ENCODE assay signal across 24 cellular contexts in the genomic region with DNA sequence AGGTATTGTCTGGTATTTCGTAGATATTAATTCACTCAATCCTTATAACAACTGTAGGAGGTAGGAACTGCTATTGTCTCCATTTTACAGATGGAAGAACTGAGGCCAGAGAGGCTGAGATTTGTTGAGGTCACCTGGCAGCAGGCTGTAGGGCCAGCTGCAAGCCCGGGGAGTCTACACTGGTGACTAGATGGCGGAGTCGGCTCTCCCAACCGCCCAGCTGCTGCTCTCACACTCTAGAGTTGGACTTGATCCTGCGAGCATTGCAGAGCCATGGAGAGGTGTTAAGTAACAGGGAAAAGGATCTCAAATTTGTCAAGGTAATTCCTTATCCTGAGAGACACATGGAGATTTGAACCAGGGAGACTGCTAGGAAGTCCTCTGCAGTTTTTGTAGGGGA.
DNase-seq lines count a peak whose midpoint lies in the region; ATAC-seq and TF ChIP-seq lines count a peak whose summit lies in the region.
"Had no signal": no experiment of that assay in that cellular context is flagged by ENCODE, and none has a peak within 500 bp of the region (broad histone marks: within the 10 kb centered on the region; RNA-seq: fewer than 3 reads in every experiment).

No MANE protein-coding gene starts in this region.

- in situ Hi-C loops in ACHN (cut with HindIII; ENCODE audit: low pct_ligation_motif_present, low pct_unique_long_range_greater_than_20kb, low sequenced_read_pairs): no loop called here

- peak overlapping the region; percentile 32 for H3K27ac Mint-ChIP-seq in memory B cell
- peak overlapping the region; percentile 79 for H3K27ac Mint-ChIP-seq in stimulated activated naive B cell treated with anti-CD40 and anti-IgM and Interleukin-4, amounts not matched to agents 10 μg/mL and 1 μg/mL and 100 μg/mL, for 72 hours

- H3K36me3 ChIP-seq in body of pancreas (replicated peaks in 1 of 2; ENCODE audit: insufficient read depth in 1 of 2, low read depth in 2 of 2) (no peaks in the 10 kb centered on the region), heart left ventricle (no peaks in the 10 kb centered on the region)
- H3K36me3 ChIP-seq: BLaER1 treated with 17β-estradiol and CSF1 and Interleukin-3, amounts not matched to agents 10 nM and 100 nM had no signal

- H3K4me1 ChIP-seq in body of pancreas (peaks cover 34% of the 10 kb centered on the region), heart left ventricle (peaks cover 0 to 8% (median 0%) of the 10 kb centered on the region in 12 donors)

- no peaks in the 10 kb centered on the region for H3K27me3 ChIP-seq in body of pancreas
- H3K27me3 ChIP-seq in heart left ventricle: no peaks in the 10 kb centered on the region
- H3K27me3 ChIP-seq: BLaER1 treated with 17β-estradiol and CSF1 and Interleukin-3, amounts not matched to agents 10 nM and 100 nM had no signal

- ATAC-seq in body of pancreas (no peak), memory B cell (ENCODE audit: low read depth) (no peak), heart left ventricle (no peak)
- ATAC-seq in stimulated activated naive B cell treated with anti-CD40 and anti-IgM and Interleukin-4, amounts not matched to agents 10 μg/mL and 1 μg/mL and 100 μg/mL, for 72 hours (replicated peaks): no peak
- ATAC-seq: GM23338, PC-3 had no signal

- H3K4me3 Mint-ChIP-seq in memory B cell: no peak overlapping the region
- no peak overlapping the region for H3K4me3 Mint-ChIP-seq in stimulated activated naive B cell treated with anti-CD40 and anti-IgM and Interleukin-4, amounts not matched to agents 10 μg/mL and 1 μg/mL and 100 μg/mL, for 72 hours
- H3K4me3 Mint-ChIP-seq: CD4-positive, alpha-beta memory T cell; GM23338 had no signal

- peaks cover 43% of the 10 kb centered on the region for H3K4me1 Mint-ChIP-seq in memory B cell
- peaks cover 46 to 67% of the 10 kb centered on the region in 2 donors for H3K4me1 Mint-ChIP-seq in stimulated activated naive B cell treated with anti-CD40 and anti-IgM and Interleukin-4, amounts not matched to agents 10 μg/mL and 1 μg/mL and 100 μg/mL, for 72 hours

- WGBS in body of pancreas, 2 donors: 50 to 70% methylated on average over 6 of the region's 6 CpGs
- WGBS in heart left ventricle, 4 donors: 83 to 92% (median 89%) methylated on average over 6 of the region's 6 CpGs

- TF ChIP-seq POLR2A in body of pancreas (IDR thresholded peaks at IDR 0.05) (no peak), heart left ventricle (IDR thresholded peaks at IDR 0.05) (no peak)

- H3K4me3 ChIP-seq in body of pancreas (no peak overlapping the region), heart left ventricle (no peak overlapping the region)
- H3K4me3 ChIP-seq: BLaER1 treated with 17β-estradiol and CSF1 and Interleukin-3, amounts not matched to agents 10 nM and 100 nM; GM23338 had no signal

- DNase-seq in NCI-H82 (lab: John Stamatoyannopoulos, UW): peak; percentile 2
- DNase-seq in NCI-H82 treated with DMSO at 0.1 percent for 48 hours (lab: John Stamatoyannopoulos, UW; ENCODE audit: unreplicated experiment): no peak
- DNase-seq in body of pancreas: peak; percentile 35 to 72 (median 44)
- no peak for DNase-seq in memory B cell (ENCODE audit: low spot score in 2 of 2)
- no peak for DNase-seq in stimulated activated naive B cell treated with anti-CD40 and anti-IgM and Interleukin-4, amounts not matched to agents 10 μg/mL and 1 μg/mL and 100 μg/mL, for 72 hours
- DNase-seq in ACHN: no peak
- DNase-seq in heart left ventricle: no peak
- no peak for DNase-seq in T1000 (lab: John Stamatoyannopoulos, UW)
- DNase-seq: CD4-positive, alpha-beta memory T cell; COR-L47; HCEC 1CT; MV-4-11; NCI-H1105 treated with DMSO at 0.1 percent for 48 hours; NCI-H146; NCI-H1930; NCI-H2107; NCI-H524; NCI-H748 treated with DMSO at 0.1 percent for 48 hours; NK-92 treated with Interleukin-12 subunit alpha and Interleukin-12 subunit beta, amount 100 ng/mL, for 24 hours; PC-3; SK-N-SH had no signal

- peaks cover 22% of the 10 kb centered on the region for H3K36me3 Mint-ChIP-seq in memory B cell
- H3K36me3 Mint-ChIP-seq in stimulated activated naive B cell treated with anti-CD40 and anti-IgM and Interleukin-4, amounts not matched to agents 10 μg/mL and 1 μg/mL and 100 μg/mL, for 72 hours: peaks cover 15 to 36% of the 10 kb centered on the region in 2 donors

- H3K9me3 Mint-ChIP-seq in memory B cell: no peaks in the 10 kb centered on the region
- peaks cover 0 to 2% of the 10 kb centered on the region in 2 donors for H3K9me3 Mint-ChIP-seq in stimulated activated naive B cell treated with anti-CD40 and anti-IgM and Interleukin-4, amounts not matched to agents 10 μg/mL and 1 μg/mL and 100 μg/mL, for 72 hours
- H3K9me3 Mint-ChIP-seq: GM23338 had no signal

- TF ChIP-seq CTCF in body of pancreas (IDR thresholded peaks at IDR 0.05) (no peak), heart left ventricle (IDR thresholded peaks at IDR 0.05) (no peak)

- H3K27me3 Mint-ChIP-seq in memory B cell: no peaks in the 10 kb centered on the region
- no peaks in the 10 kb centered on the region for H3K27me3 Mint-ChIP-seq in stimulated activated naive B cell treated with anti-CD40 and anti-IgM and Interleukin-4, amounts not matched to agents 10 μg/mL and 1 μg/mL and 100 μg/mL, for 72 hours
- H3K27me3 Mint-ChIP-seq: CD4-positive, alpha-beta memory T cell had no signal

- intact Hi-C loops in body of pancreas (cut with DNase I) (no loop called here), heart left ventricle (cut with DNase I) (no loop called here)

- H3K9me3 ChIP-seq in body of pancreas (no peaks in the 10 kb centered on the region), heart left ventricle (no peaks in the 10 kb centered on the region)
- H3K9me3 ChIP-seq: SK-N-SH had no signal

- no peak overlapping the region for H3K27ac ChIP-seq in body of pancreas
- H3K27ac ChIP-seq in heart left ventricle: no peak overlapping the region
- H3K27ac ChIP-seq: 22Rv1; BLaER1 treated with 17β-estradiol and CSF1 and Interleukin-3, amounts not matched to agents 10 nM and 100 nM had no signal

Comparison
In these comparisons a context has a peak if more than half of its experiments do, and no peak if none do; other contexts are left out.
1. DNase-seq: peak in NCI-H82 (single experiment) and body of pancreas (4 of 4); none in NCI-H82 treated with DMSO at 0.1 percent for 48 hours (single experiment), memory B cell (0 of 2), stimulated activated naive B cell treated with anti-CD40 and anti-IgM and Interleukin-4, amounts not matched to agents 10 μg/mL and 1 μg/mL and 100 μg/mL, for 72 hours (single experiment), ACHN (single experiment), heart left ventricle (0 of 5) and T1000 (single experiment).